ENCODE assay signal across 31 cellular contexts in genomic region chr1:228156518-228156875, GRCh38. TPM values are rescaled to one million over a fixed set of nuclear protein-coding genes. Genes with fewer than 3 reads are reported as not detected.
DNase-seq lines count a peak whose midpoint lies in the region; ATAC-seq and TF ChIP-seq lines count a peak whose summit lies in the region.
"Had no signal": no experiment of that assay in that cellular context is flagged by ENCODE, and none has a peak within 500 bp of the region (broad histone marks: within the 10 kb centered on the region; RNA-seq: fewer than 3 reads in every experiment).

No MANE protein-coding gene starts in this region.

- no peaks in the 10 kb centered on the region for H3K27me3 Mint-ChIP-seq in activated CD4-positive, alpha-beta T cell treated with anti-CD3 and anti-CD28 coated beads, Interleukin-2, amount 10 ng/mL, durations not matched to agents 7 days and 5 days
- H3K27me3 Mint-ChIP-seq in CD8-positive, alpha-beta T cell (ENCODE audit: low read depth): no peaks in the 10 kb centered on the region
- no peaks in the 10 kb centered on the region for H3K27me3 Mint-ChIP-seq in activated naive CD8-positive, alpha-beta T cell treated with anti-CD3 and anti-CD28 coated beads, Interleukin-2, amount 10 ng/mL, durations not matched to agents 7 days and 5 days
- H3K27me3 Mint-ChIP-seq: activated CD4-positive, alpha-beta memory T cell treated with anti-CD3 and anti-CD28 coated beads, Interleukin-2, amount 10 ng/mL, durations not matched to agents 7 days and 5 days; progenitor cell of endocrine pancreas had no signal

- no peak for TF ChIP-seq CTCF in CD8-positive, alpha-beta T cell (IDR thresholded peaks at IDR 0.05)

- H3K4me1 ChIP-seq in CD8-positive, alpha-beta T cell (ENCODE audit: insufficient read depth, low read length): peaks cover 34% of the 10 kb centered on the region
- peaks cover 0 to 3% of the 10 kb centered on the region in 2 donors for H3K4me1 ChIP-seq in neuronal stem cell (ENCODE audit: control insufficient read depth in 2 of 2, insufficient read depth in 1 of 2, low read depth in 1 of 2, low read length in 2 of 2)
- H3K4me1 ChIP-seq: Caco-2 had no signal

- peak overlapping the region; percentile 10 for H2AK5ac ChIP-seq in neuronal stem cell (ENCODE audit: low read depth, low read length)

- no peaks in the 10 kb centered on the region for H3K36me3 ChIP-seq in CD8-positive, alpha-beta T cell (ENCODE audit: insufficient read depth, low read length)
- no peaks in the 10 kb centered on the region for H3K36me3 ChIP-seq in neuronal stem cell (replicated peaks in 1 of 2; ENCODE audit: control insufficient read depth in 2 of 2, insufficient read depth in 2 of 2, low read length in 2 of 2)
- H3K36me3 ChIP-seq: esophagus squamous epithelium, heart left ventricle, neutrophil had no signal

- intact Hi-C loops in CD8-positive, alpha-beta T cell (cut with DNase I, micrococcal nuclease): loop anchor here (2.0 kb wide), 1 partner anchor 16 kb away; the partner anchor contains the start of gene GUK1 (in 2 of the 2)

- no peak overlapping the region for H3K23ac ChIP-seq in neuronal stem cell (ENCODE audit: low read depth, low read length, poor library complexity)

- no peak for DNase-seq in activated CD4-positive, alpha-beta T cell treated with anti-CD3 and anti-CD28 coated beads, Interleukin-2, amount 10 ng/mL, durations not matched to agents 7 days and 5 days
- DNase-seq in activated CD4-positive, alpha-beta T cell treated with anti-CD3 and anti-CD28 coated beads for 1 hour: no peak
- DNase-seq in CD8-positive, alpha-beta T cell: peak in 1 of 7 experiments; percentile 24
- peak; percentile 57 for DNase-seq in activated naive CD8-positive, alpha-beta T cell treated with anti-CD3 and anti-CD28 coated beads, Interleukin-2, amount 10 ng/mL, durations not matched to agents 7 days and 5 days
- no peak for DNase-seq in neuronal stem cell (ENCODE audit: low spot score)
- no peak for DNase-seq in midbrain (lab: John Stamatoyannopoulos, UW)
- DNase-seq in stimulated activated effector memory CD8-positive, alpha-beta T cell treated with anti-CD3 and anti-CD28 coated beads, Interleukin-12 subunit alpha, Interleukin-12 subunit beta, amount 100 ng/mL, for 72 hours (ENCODE audit: low spot score in 2 of 2): no peak
- DNase-seq: activated CD4-positive, alpha-beta memory T cell treated with anti-CD3 and anti-CD28 coated beads, Interleukin-2, amount 10 ng/mL, durations not matched to agents 7 days and 5 days; activated CD4-positive, CD25-positive, alpha-beta regulatory T cell treated with anti-CD3 and anti-CD28 coated beads, Interleukin-2, amount 50 U/mL, for 72 hours; activated effector memory CD4-positive, alpha-beta T cell treated with Interleukin-2 at 50 U/mL for 16 hours; activated T-cell treated with anti-CD3 and anti-CD28 coated beads, Interleukin-2, amount 50 U/mL, for 1 hour; body of pancreas; Caco-2; cerebellar nuclear complex; esophagus squamous epithelium; foreskin keratinocyte; HCEC 1CT; MM.1S; NCI-H1105 treated with DMSO at 0.1 percent for 48 hours; NCI-H187 treated with DMSO at 0.1 percent for 48 hours; NCI-H2171 treated with DMSO at 0.1 percent for 48 hours; NCI-H510A; trophoblast cell had no signal

- H3K4me2 ChIP-seq in neuronal stem cell (ENCODE audit: insufficient read depth, low read length, poor library complexity, severe bottlenecking): no peak overlapping the region
- H3K4me2 ChIP-seq: KMS-11 had no signal

- no peak overlapping the region for H4K91ac ChIP-seq in neuronal stem cell (ENCODE audit: low read depth, low read length, poor library complexity)

- H3K27ac ChIP-seq in CD8-positive, alpha-beta T cell (ENCODE audit: low read depth, low read length): peak overlapping the region; percentile 30
- no peak overlapping the region for H3K27ac ChIP-seq in neuronal stem cell (replicated peaks; ENCODE audit: low read length)
- H3K27ac ChIP-seq: 22Rv1, body of pancreas, C4-2B, esophagus squamous epithelium, foreskin keratinocyte, heart left ventricle, KMS-11, neutrophil had no signal

- peak overlapping the region; percentile 15 for H3K14ac ChIP-seq in neuronal stem cell (ENCODE audit: low read length)

- H3K9me3 Mint-ChIP-seq in activated CD4-positive, alpha-beta T cell treated with anti-CD3 and anti-CD28 coated beads, Interleukin-2, amount 10 ng/mL, durations not matched to agents 7 days and 5 days: no peaks in the 10 kb centered on the region
- H3K9me3 Mint-ChIP-seq in CD8-positive, alpha-beta T cell: no peaks in the 10 kb centered on the region
- no peaks in the 10 kb centered on the region for H3K9me3 Mint-ChIP-seq in activated naive CD8-positive, alpha-beta T cell treated with anti-CD3 and anti-CD28 coated beads, Interleukin-2, amount 10 ng/mL, durations not matched to agents 7 days and 5 days
- H3K9me3 Mint-ChIP-seq in stimulated activated effector memory CD8-positive, alpha-beta T cell treated with anti-CD3 and anti-CD28 coated beads, Interleukin-12 subunit alpha, Interleukin-12 subunit beta, amount 100 ng/mL, for 72 hours: no peaks in the 10 kb centered on the region
- H3K9me3 Mint-ChIP-seq: activated CD4-positive, alpha-beta memory T cell treated with anti-CD3 and anti-CD28 coated beads, Interleukin-2, amount 10 ng/mL, durations not matched to agents 7 days and 5 days; stimulated activated memory B cell treated with anti-CD40 and anti-IgM and Interleukin-4, amounts not matched to agents 10 μg/mL and 1 μg/mL and 100 μg/mL, for 72 hours had no signal

- no peak overlapping the region for H3K4ac ChIP-seq in neuronal stem cell (ENCODE audit: low read length)

- H3K18ac ChIP-seq in neuronal stem cell (ENCODE audit: low read length): peak overlapping the region; percentile 67

- peaks cover 21% of the 10 kb centered on the region for H3K4me1 Mint-ChIP-seq in activated CD4-positive, alpha-beta T cell treated with anti-CD3 and anti-CD28 coated beads, Interleukin-2, amount 10 ng/mL, durations not matched to agents 7 days and 5 days
- peaks cover 37% of the 10 kb centered on the region for H3K4me1 Mint-ChIP-seq in CD8-positive, alpha-beta T cell (ENCODE audit: low read depth)
- peaks cover 16% of the 10 kb centered on the region for H3K4me1 Mint-ChIP-seq in activated naive CD8-positive, alpha-beta T cell treated with anti-CD3 and anti-CD28 coated beads, Interleukin-2, amount 10 ng/mL, durations not matched to agents 7 days and 5 days
- H3K4me1 Mint-ChIP-seq in stimulated activated effector memory CD8-positive, alpha-beta T cell treated with anti-CD3 and anti-CD28 coated beads, Interleukin-12 subunit alpha, Interleukin-12 subunit beta, amount 100 ng/mL, for 72 hours: peaks cover 15% of the 10 kb centered on the region
- H3K4me1 Mint-ChIP-seq: activated CD4-positive, alpha-beta memory T cell treated with anti-CD3 and anti-CD28 coated beads, Interleukin-2, amount 10 ng/mL, durations not matched to agents 7 days and 5 days had no signal

- ATAC-seq in CD8-positive, alpha-beta T cell: peak; percentile 18
- peak; percentile 71 for ATAC-seq in activated naive CD8-positive, alpha-beta T cell treated with anti-CD3 and anti-CD28 coated beads, Interleukin-2, amount 10 ng/mL, durations not matched to agents 7 days and 5 days (ENCODE audit: low read depth)
- no peak for ATAC-seq in HG03039 (IDR thresholded peaks at IDR 0.05; ENCODE audit: unreplicated experiment)
- ATAC-seq in stimulated activated effector memory CD8-positive, alpha-beta T cell treated with anti-CD3 and anti-CD28 coated beads, Interleukin-12 subunit alpha, Interleukin-12 subunit beta, amount 100 ng/mL, for 72 hours: no peak
- ATAC-seq: body of pancreas; foreskin keratinocyte; heart left ventricle; stimulated activated memory B cell treated with anti-CD40 and anti-IgM and Interleukin-4, amounts not matched to agents 10 μg/mL and 1 μg/mL and 100 μg/mL, for 72 hours had no signal

- H3K27ac Mint-ChIP-seq in activated CD4-positive, alpha-beta T cell treated with anti-CD3 and anti-CD28 coated beads, Interleukin-2, amount 10 ng/mL, durations not matched to agents 7 days and 5 days: peak overlapping the region; percentile 25
- peak overlapping the region; percentile 53 for H3K27ac Mint-ChIP-seq in CD8-positive, alpha-beta T cell
- H3K27ac Mint-ChIP-seq in activated naive CD8-positive, alpha-beta T cell treated with anti-CD3 and anti-CD28 coated beads, Interleukin-2, amount 10 ng/mL, durations not matched to agents 7 days and 5 days: peak overlapping the region; percentile 89
- H3K27ac Mint-ChIP-seq in stimulated activated effector memory CD8-positive, alpha-beta T cell treated with anti-CD3 and anti-CD28 coated beads, Interleukin-12 subunit alpha, Interleukin-12 subunit beta, amount 100 ng/mL, for 72 hours: no peak overlapping the region
- H3K27ac Mint-ChIP-seq: activated CD4-positive, alpha-beta memory T cell treated with anti-CD3 and anti-CD28 coated beads, Interleukin-2, amount 10 ng/mL, durations not matched to agents 7 days and 5 days; progenitor cell of endocrine pancreas; stimulated activated memory B cell treated with anti-CD40 and anti-IgM and Interleukin-4, amounts not matched to agents 10 μg/mL and 1 μg/mL and 100 μg/mL, for 72 hours had no signal

- H2BK12ac ChIP-seq in neuronal stem cell (ENCODE audit: low read length): no peak overlapping the region

- H3K4me3 ChIP-seq in CD8-positive, alpha-beta T cell (ENCODE audit: low read depth, low read length): peak overlapping the region; percentile 31
- peak overlapping the region in 1 of 2 donors; percentile 7 for H3K4me3 ChIP-seq in neuronal stem cell (ENCODE audit: low read length in 2 of 2)
- H3K4me3 ChIP-seq: body of pancreas, esophagus squamous epithelium, heart left ventricle had no signal

- peaks cover 2% of the 10 kb centered on the region for H3K79me1 ChIP-seq in neuronal stem cell (ENCODE audit: low read depth, low read length)

- no peaks in the 10 kb centered on the region for H3K36me3 Mint-ChIP-seq in activated CD4-positive, alpha-beta T cell treated with anti-CD3 and anti-CD28 coated beads, Interleukin-2, amount 10 ng/mL, durations not matched to agents 7 days and 5 days (ENCODE audit: low read depth)
- no peaks in the 10 kb centered on the region for H3K36me3 Mint-ChIP-seq in CD8-positive, alpha-beta T cell
- H3K36me3 Mint-ChIP-seq in activated naive CD8-positive, alpha-beta T cell treated with anti-CD3 and anti-CD28 coated beads, Interleukin-2, amount 10 ng/mL, durations not matched to agents 7 days and 5 days: no peaks in the 10 kb centered on the region
- peaks cover 5% of the 10 kb centered on the region for H3K36me3 Mint-ChIP-seq in stimulated activated effector memory CD8-positive, alpha-beta T cell treated with anti-CD3 and anti-CD28 coated beads, Interleukin-12 subunit alpha, Interleukin-12 subunit beta, amount 100 ng/mL, for 72 hours
- H3K36me3 Mint-ChIP-seq: stimulated activated memory B cell treated with anti-CD40 and anti-IgM and Interleukin-4, amounts not matched to agents 10 μg/mL and 1 μg/mL and 100 μg/mL, for 72 hours had no signal

- POLR2A ChIA-PET in activated CD4-positive, alpha-beta T cell treated with anti-CD3 and anti-CD28 coated beads, Interleukin-2, amount 10 ng/mL, durations not matched to agents 7 days and 5 days (lab: Charles Lee): no interaction called here
- POLR2A ChIA-PET in CD8-positive, alpha-beta T cell (lab: Charles Lee): interaction anchor here (0.7 to 4.0 kb wide), 5 partner anchors 9 to 20 kb away, joined by 3 to 28 read pairs (median 5); partner anchors contain the start of genes GUK1 and IBA57
- POLR2A ChIA-PET in activated naive CD8-positive, alpha-beta T cell treated with anti-CD3 and anti-CD28 coated beads, Interleukin-2, amount 10 ng/mL, durations not matched to agents 7 days and 5 days (lab: Charles Lee): interaction anchor here (0.9 to 1.9 kb wide), 6 partner anchors 9 to 322 kb away, joined by 3 to 23 read pairs (median 8); partner anchors contain the start of genes GUK1, IBA57 and TRIM11

- no peak overlapping the region for H4K8ac ChIP-seq in neuronal stem cell (ENCODE audit: low read depth, low read length)

- no peak overlapping the region for H3K9ac ChIP-seq in neuronal stem cell (ENCODE audit: low read depth, low read length, poor library complexity)
- H3K9ac ChIP-seq: KMS-11 had no signal

- H2BK15ac ChIP-seq in neuronal stem cell (ENCODE audit: low read length): peak overlapping the region; percentile 41

- no peak overlapping the region for H2BK120ac ChIP-seq in neuronal stem cell (ENCODE audit: low read depth, low read length)

- no peaks in the 10 kb centered on the region for H3K27me3 ChIP-seq in CD8-positive, alpha-beta T cell (ENCODE audit: insufficient read depth, low read length)
- no peaks in the 10 kb centered on the region for H3K27me3 ChIP-seq in neuronal stem cell (ENCODE audit: control insufficient read depth in 3 of 3, insufficient read depth in 3 of 3, low read depth in 1 of 3, low read length in 3 of 3)
- H3K27me3 ChIP-seq: body of pancreas had no signal

- WGBS in neuronal stem cell (ENCODE audit: extremely low coverage in 2 of 2, insufficient read length in 2 of 2, insufficient replicate concordance in 1 of 2), 2 donors: no CpG with 5 or more reads among the region's 9 CpGs

- no peaks in the 10 kb centered on the region for H3K9me3 ChIP-seq in CD8-positive, alpha-beta T cell (ENCODE audit: low read length)
- no peaks in the 10 kb centered on the region for H3K9me3 ChIP-seq in neuronal stem cell (replicated peaks in 1 of 2; ENCODE audit: control insufficient read depth in 2 of 2, insufficient read depth in 1 of 2, low read depth in 1 of 2, low read length in 2 of 2)
- H3K9me3 ChIP-seq: body of pancreas, Caco-2, esophagus squamous epithelium, heart left ventricle, neutrophil had no signal

- peak overlapping the region; percentile 85 for H2BK5ac ChIP-seq in neuronal stem cell (ENCODE audit: low read length)

- H3K4me3 Mint-ChIP-seq in activated CD4-positive, alpha-beta T cell treated with anti-CD3 and anti-CD28 coated beads, Interleukin-2, amount 10 ng/mL, durations not matched to agents 7 days and 5 days: no peak overlapping the region
- H3K4me3 Mint-ChIP-seq in CD8-positive, alpha-beta T cell: peak overlapping the region; percentile 78
- peak overlapping the region; percentile 82 for H3K4me3 Mint-ChIP-seq in activated naive CD8-positive, alpha-beta T cell treated with anti-CD3 and anti-CD28 coated beads, Interleukin-2, amount 10 ng/mL, durations not matched to agents 7 days and 5 days
- no peak overlapping the region for H3K4me3 Mint-ChIP-seq in stimulated activated effector memory CD8-positive, alpha-beta T cell treated with anti-CD3 and anti-CD28 coated beads, Interleukin-12 subunit alpha, Interleukin-12 subunit beta, amount 100 ng/mL, for 72 hours
- H3K4me3 Mint-ChIP-seq: activated CD4-positive, alpha-beta memory T cell treated with anti-CD3 and anti-CD28 coated beads, Interleukin-2, amount 10 ng/mL, durations not matched to agents 7 days and 5 days; stimulated activated memory B cell treated with anti-CD40 and anti-IgM and Interleukin-4, amounts not matched to agents 10 μg/mL and 1 μg/mL and 100 μg/mL, for 72 hours had no signal

- no peak overlapping the region for H2AFZ ChIP-seq in neuronal stem cell (ENCODE audit: low read length)

- CTCF ChIA-PET in activated CD4-positive, alpha-beta T cell treated with anti-CD3 and anti-CD28 coated beads, Interleukin-2, amount 10 ng/mL, durations not matched to agents 7 days and 5 days (lab: Charles Lee): interaction anchor here (1.8 to 8.0 kb wide), 2 partner anchors 8 to 14 kb away, joined by 9 to 58 read pairs; partner anchors contain the start of gene IBA57
- CTCF ChIA-PET in CD8-positive, alpha-beta T cell (lab: Charles Lee): interaction anchor here (1.0 to 1.6 kb wide), 7 partner anchors 9 to 345 kb away, joined by 3 to 7 read pairs (median 4); partner anchors contain the start of gene GUK1

RNA-seq across cellular contexts. Expression of gene GJC2, which starts 6.8 kb away (rescaled TPM):
- under 1 TPM; 0.40 to 0.62 TPM for total RNA-seq in activated CD4-positive, alpha-beta T cell treated with anti-CD3 and anti-CD28 coated beads, Interleukin-2, amount 10 ng/mL, durations not matched to agents 7 days and 5 days
- 1 to 10 TPM; 5.9 to 8.2 TPM for total RNA-seq in CD8-positive, alpha-beta T cell
- total RNA-seq in activated naive CD8-positive, alpha-beta T cell treated with anti-CD3 and anti-CD28 coated beads, Interleukin-2, amount 10 ng/mL, durations not matched to agents 7 days and 5 days: 1 to 10 TPM; 6.2 to 7.7 TPM
- polyA plus RNA-seq in neuronal stem cell (2013, experiment 1 of 2): 0.24 TPM
- 0.17 TPM for polyA plus RNA-seq in neuronal stem cell (2013, experiment 2 of 2)

RNA-seq across cellular contexts. Expression of gene IBA57, which starts 9.1 kb away (rescaled TPM):
- total RNA-seq in activated CD4-positive, alpha-beta T cell treated with anti-CD3 and anti-CD28 coated beads, Interleukin-2, amount 10 ng/mL, durations not matched to agents 7 days and 5 days: 1 to 10 TPM; 6.4 to 8.2 TPM
- total RNA-seq in CD8-positive, alpha-beta T cell: 10 to 100 TPM; 23.5 to 23.8 TPM
- total RNA-seq in activated naive CD8-positive, alpha-beta T cell treated with anti-CD3 and anti-CD28 coated beads, Interleukin-2, amount 10 ng/mL, durations not matched to agents 7 days and 5 days: 10 to 100 TPM in 1 of 2 experiments, 1 to 10 TPM in 1; 9.7 to 12.2 TPM
- polyA plus RNA-seq in neuronal stem cell (2013, experiment 1 of 2): 1.3 TPM
- polyA plus RNA-seq in neuronal stem cell (2013, experiment 2 of 2): 1.4 TPM

RNA-seq across cellular contexts. Expression of gene GUK1, which starts 16.4 kb away (rescaled TPM):
- 100 to 1,000 TPM; 207 to 260 TPM for total RNA-seq in activated CD4-positive, alpha-beta T cell treated with anti-CD3 and anti-CD28 coated beads, Interleukin-2, amount 10 ng/mL, durations not matched to agents 7 days and 5 days
- total RNA-seq in CD8-positive, alpha-beta T cell: 100 to 1,000 TPM; 548 to 551 TPM
- 100 to 1,000 TPM; 289 to 327 TPM for total RNA-seq in activated naive CD8-positive, alpha-beta T cell treated with anti-CD3 and anti-CD28 coated beads, Interleukin-2, amount 10 ng/mL, durations not matched to agents 7 days and 5 days
- 106 TPM for polyA plus RNA-seq in neuronal stem cell (2013, experiment 1 of 2)
- 98.6 TPM for polyA plus RNA-seq in neuronal stem cell (2013, experiment 2 of 2)

RNA-seq across cellular contexts. Expression of gene MRPL55, which starts 47.4 kb away (rescaled TPM):
- 10 to 100 TPM; 38.6 to 44.1 TPM for total RNA-seq in activated CD4-positive, alpha-beta T cell treated with anti-CD3 and anti-CD28 coated beads, Interleukin-2, amount 10 ng/mL, durations not matched to agents 7 days and 5 days
- 10 to 100 TPM; 90.2 to 90.7 TPM for total RNA-seq in CD8-positive, alpha-beta T cell
- 10 to 100 TPM; 53.6 to 53.7 TPM for total RNA-seq in activated naive CD8-positive, alpha-beta T cell treated with anti-CD3 and anti-CD28 coated beads, Interleukin-2, amount 10 ng/mL, durations not matched to agents 7 days and 5 days
- 69.3 TPM for polyA plus RNA-seq in neuronal stem cell (2013, experiment 1 of 2)
- 63.2 TPM for polyA plus RNA-seq in neuronal stem cell (2013, experiment 2 of 2)

RNA-seq across cellular contexts. Expression of gene OBSCN, which starts 51.3 kb away (rescaled TPM):
- total RNA-seq in activated CD4-positive, alpha-beta T cell treated with anti-CD3 and anti-CD28 coated beads, Interleukin-2, amount 10 ng/mL, durations not matched to agents 7 days and 5 days: 10 to 100 TPM; 13.8 to 21.8 TPM
- 10 to 100 TPM; 58.3 to 65.3 TPM for total RNA-seq in CD8-positive, alpha-beta T cell
- total RNA-seq in activated naive CD8-positive, alpha-beta T cell treated with anti-CD3 and anti-CD28 coated beads, Interleukin-2, amount 10 ng/mL, durations not matched to agents 7 days and 5 days: 10 to 100 TPM; 44.3 to 44.7 TPM
- 7.3 TPM for polyA plus RNA-seq in neuronal stem cell (2013, experiment 1 of 2)
- 7.9 TPM for polyA plus RNA-seq in neuronal stem cell (2013, experiment 2 of 2)

Comparison
In these comparisons a context has a peak if more than half of its experiments do, and no peak if none do; other contexts are left out.
1. H3K4me3 Mint-ChIP-seq: peak in CD8-positive, alpha-beta T cell (single experiment) and activated naive CD8-positive, alpha-beta T cell treated with anti-CD3 and anti-CD28 coated beads, Interleukin-2, amount 10 ng/mL, durations not matched to agents 7 days and 5 days (single experiment); none in activated CD4-positive, alpha-beta T cell treated with anti-CD3 and anti-CD28 coated beads, Interleukin-2, amount 10 ng/mL, durations not matched to agents 7 days and 5 days (single experiment) and stimulated activated effector memory CD8-positive, alpha-beta T cell treated with anti-CD3 and anti-CD28 coated beads, Interleukin-12 subunit alpha, Interleukin-12 subunit beta, amount 100 ng/mL, for 72 hours (single experiment).
2. ATAC-seq: peak in CD8-positive, alpha-beta T cell (single experiment) and activated naive CD8-positive, alpha-beta T cell treated with anti-CD3 and anti-CD28 coated beads, Interleukin-2, amount 10 ng/mL, durations not matched to agents 7 days and 5 days (single experiment); none in HG03039 (single experiment) and stimulated activated effector memory CD8-positive, alpha-beta T cell treated with anti-CD3 and anti-CD28 coated beads, Interleukin-12 subunit alpha, Interleukin-12 subunit beta, amount 100 ng/mL, for 72 hours (single experiment).
3. RNA of gene GJC2, which starts 6.8 kb away (total RNA-seq): 5.9 to 8.2 TPM in CD8-positive, alpha-beta T cell and 6.2 to 7.7 TPM in activated naive CD8-positive, alpha-beta T cell treated with anti-CD3 and anti-CD28 coated beads, Interleukin-2, amount 10 ng/mL, durations not matched to agents 7 days and 5 days; 0.40 to 0.62 TPM in activated CD4-positive, alpha-beta T cell treated with anti-CD3 and anti-CD28 coated beads, Interleukin-2, amount 10 ng/mL, durations not matched to agents 7 days and 5 days; every median in the first group is over 4 times any median in the second.